Comparison of ENCODE assay signal across 8 cellular contexts in the genomic region with DNA sequence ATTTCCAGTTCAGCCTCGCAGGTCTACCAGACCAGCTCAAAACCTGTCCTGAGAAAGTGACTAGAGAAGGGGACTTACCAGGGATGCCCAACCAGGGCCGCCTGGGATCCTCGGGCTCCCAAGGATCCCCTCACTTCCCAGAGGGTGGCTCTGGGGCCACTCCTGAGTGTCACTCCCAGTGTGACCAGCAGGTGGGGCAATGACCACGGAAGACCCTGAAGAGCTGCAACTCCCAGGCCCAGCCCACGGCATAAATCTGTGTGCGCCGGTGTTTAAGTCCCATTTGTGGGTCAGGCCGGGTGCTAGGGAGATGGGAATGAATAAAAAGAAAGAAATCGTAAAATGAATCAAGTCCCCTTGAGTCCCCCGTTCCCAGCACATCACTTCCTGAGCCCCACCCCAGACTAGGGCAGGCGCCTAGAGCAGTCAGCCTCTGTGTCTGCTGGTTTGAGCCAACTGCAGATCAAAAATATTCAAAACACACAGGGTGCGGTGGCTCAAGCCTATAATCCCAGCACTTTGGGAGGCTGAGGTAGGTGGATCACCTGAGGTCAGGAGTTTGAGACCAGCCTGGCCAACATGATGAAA. TPM values are rescaled to one million over a fixed set of nuclear protein-coding genes. Genes with fewer than 3 reads are reported as not detected.
DNase-seq lines count a peak whose midpoint lies in the region; ATAC-seq and TF ChIP-seq lines count a peak whose summit lies in the region.

No MANE protein-coding gene starts in this region.

- no peak overlapping the region for H3K4me3 ChIP-seq in Jurkat, Clone E6-1 (ENCODE audit: low read length)
- no peak overlapping the region for H3K4me3 ChIP-seq in fibroblast of the aortic adventitia (ENCODE audit: low read depth, low read length)
- H3K4me3 ChIP-seq in thyroid gland (replicated peaks in 1 of 3) = no peak overlapping the region

- DNase-seq in Daoy (ENCODE audit: low read depth) (peak; percentile 78), RKO (ENCODE audit: low spot score) (peak; percentile 75), activated T-helper 1 cell treated with Interleukin-2 at 50 U/mL for 16 hours (ENCODE audit: low read depth) (peak; percentile 66), fibroblast of the aortic adventitia (ENCODE audit: low read depth) (peak; percentile 85), occipital lobe (lab: John Stamatoyannopoulos, UW) (peak; percentile 74), thyroid gland (peak; percentile 81 to 83)
- DNase-seq in Jurkat, Clone E6-1 (ENCODE audit: low read depth, low spot score) = peak; percentile 53

- no peaks in the 10 kb centered on the region for H3K27me3 ChIP-seq in thyroid gland

- WGBS in thyroid gland, 2 donors = 15 to 18% methylated on average over 10 to 12 of the region's 12 CpGs

- no peak for TF ChIP-seq POLR2A in thyroid gland (IDR thresholded peaks at IDR 0.05)

- peaks cover 3 to 8% of the 10 kb centered on the region in 2 donors for H3K36me3 ChIP-seq in thyroid gland

- TF ChIP-seq CTCF in fibroblast of the aortic adventitia (IDR thresholded peaks at IDR 0.05; ENCODE audit: insufficient read depth, low read length) (peak; percentile 81), thyroid gland (IDR thresholded peaks at IDR 0.05) (peak; percentile 44 to 91 (median 74))

- no peak for ATAC-seq in HG03460 (IDR thresholded peaks at IDR 0.05; ENCODE audit: unreplicated experiment)

- H3K27ac ChIP-seq in thyroid gland = no peak overlapping the region

- intact Hi-C loops in thyroid gland (cut with DNase I) = loop anchor here (10.0 kb wide), 1 partner anchor 121 kb away; no protein-coding TSS in a partner anchor

- no peaks in the 10 kb centered on the region for H3K9me3 ChIP-seq in thyroid gland

- peaks cover 11 to 35% of the 10 kb centered on the region in 2 donors for H3K4me1 ChIP-seq in thyroid gland

RNA-seq across cellular contexts. Expression of gene PTGIR, which starts 10.7 kb away (rescaled TPM):
- 0.12 and 0.34 TPM in 2 replicates for total RNA-seq in Daoy (2014; rRNA removed; shearing (Covaris generic))
- 0.85 TPM for polyA plus RNA-seq in Jurkat, Clone E6-1 (2012; ENCODE audit: insufficient read depth, insufficient read length)
- total RNA-seq in fibroblast of the aortic adventitia (ENCODE audit: low replicate concordance) = 11.4 and 23.2 TPM in 2 replicates
- total RNA-seq in occipital lobe = not detected
- 10 to 100 TPM in 2 of 4 donors, 1 to 10 TPM in 2; 9.0 to 21.9 (median 12.7) TPM for total RNA-seq in thyroid gland

RNA-seq across cellular contexts. Expression of gene CALM3, which starts 13.1 kb away (rescaled TPM):
- 137 and 163 TPM in 2 replicates for total RNA-seq in Daoy (2014; rRNA removed; shearing (Covaris generic))
- polyA plus RNA-seq in Jurkat, Clone E6-1 (2012; ENCODE audit: insufficient read depth, insufficient read length) = 522 TPM
- total RNA-seq in fibroblast of the aortic adventitia (ENCODE audit: low replicate concordance) (112 and 210 TPM in 2 replicates), occipital lobe (224 TPM), thyroid gland (100 to 1,000 TPM; 108 to 190 (median 155) TPM)

RNA-seq across cellular contexts. Expression of gene GNG8, which starts 21.8 kb away (rescaled TPM):
- total RNA-seq in Daoy (2014; rRNA removed; shearing (Covaris generic)) = not detected in 2 replicates
- polyA plus RNA-seq in Jurkat, Clone E6-1 (2012; ENCODE audit: insufficient read depth, insufficient read length) = not detected
- total RNA-seq in fibroblast of the aortic adventitia (ENCODE audit: low replicate concordance) = not detected in 2 replicates
- total RNA-seq in occipital lobe = not detected
- not detected for total RNA-seq in thyroid gland

RNA-seq across cellular contexts. Expression of gene DACT3, which starts 46.8 kb away (rescaled TPM):
- 0.30 and 0.91 TPM in 2 replicates for total RNA-seq in Daoy (2014; rRNA removed; shearing (Covaris generic))
- 0.77 TPM for polyA plus RNA-seq in Jurkat, Clone E6-1 (2012; ENCODE audit: insufficient read depth, insufficient read length)
- total RNA-seq in fibroblast of the aortic adventitia (ENCODE audit: low replicate concordance) (5.1 and 17.5 TPM in 2 replicates), occipital lobe (14.5 TPM), thyroid gland (1 to 10 TPM; 1.7 to 3.2 (median 2.7) TPM)
